In genomic region chr16:86297391-86297790, GRCh38 we compare ENCODE assay signal across 27 cellular contexts.
DNase-seq lines count a peak whose midpoint lies in the region; ATAC-seq, FAIRE-seq and TF ChIP-seq lines count a peak whose summit lies in the region.
"Had no signal": no experiment of that assay in that cellular context is flagged by ENCODE, and none has a peak within 500 bp of the region (broad histone marks: within the 10 kb centered on the region; RNA-seq: fewer than 3 reads in every experiment).

No MANE protein-coding gene starts in this region.

- no peaks in the 10 kb centered on the region for H3K36me3 Mint-ChIP-seq in astrocyte (ENCODE audit: low read depth, unreplicated experiment)
- H3K36me3 Mint-ChIP-seq: activated naive CD4-positive, alpha-beta T cell treated with anti-CD3 and anti-CD28 coated beads, Interleukin-2, amount 50 U/mL, for 24 hours; CD4-positive, alpha-beta memory T cell; WTC11 had no signal

- H3K4me1 ChIP-seq in liver (ENCODE audit: control insufficient read depth in 4 of 4, insufficient read depth in 4 of 4, low read length in 3 of 4) (no peaks in the 10 kb centered on the region), right lobe of liver (no peaks in the 10 kb centered on the region), astrocyte (ENCODE audit: insufficient read depth, low read length) (no peaks in the 10 kb centered on the region)
- H3K4me1 ChIP-seq: pancreas, thyroid gland had no signal

- no peaks in the 10 kb centered on the region for H3K9me3 Mint-ChIP-seq in astrocyte (ENCODE audit: unreplicated experiment)
- H3K9me3 Mint-ChIP-seq: activated CD4-positive, alpha-beta memory T cell treated with anti-CD3 and anti-CD28 coated beads, Interleukin-2, amount 10 ng/mL, durations not matched to agents 7 days and 5 days; activated naive CD4-positive, alpha-beta T cell treated with anti-CD3 and anti-CD28 coated beads, Interleukin-2, amount 50 U/mL, for 24 hours; activated T-cell treated with anti-CD3 and anti-CD28 coated beads, Interleukin-2, amount 50 U/mL, for 4 hours; WTC11 had no signal

- H4K20me1 ChIP-seq in astrocyte (ENCODE audit: insufficient read depth, low read length): no peaks in the 10 kb centered on the region

- TF ChIP-seq CTCF in liver (IDR thresholded peaks at IDR 0.05; ENCODE audit: low read depth, low read length, missing input control) (no peak), right lobe of liver (IDR thresholded peaks at IDR 0.05) (no peak), astrocyte (IDR thresholded peaks at IDR 0.05; ENCODE audit: insufficient read depth, low read depth, low read length) (no peak)

- no peak for TF ChIP-seq RAD21 in liver (IDR thresholded peaks at IDR 0.05)

- H3K9ac ChIP-seq in liver (ENCODE audit: low read depth in 1 of 2, low read length in 2 of 2) (no peak overlapping the region), astrocyte (ENCODE audit: low read length) (no peak overlapping the region)

- H3K4me2 ChIP-seq in astrocyte (ENCODE audit: low read length): peak overlapping the region; percentile 63

- ATAC-seq in right lobe of liver (no peak), GM18907 (IDR thresholded peaks at IDR 0.05; ENCODE audit: unreplicated experiment) (no peak)
- ATAC-seq: activated T-cell treated with anti-CD3 and anti-CD28 coated beads, Interleukin-2, amount 50 U/mL, for 4 hours; left lung; naive thymus-derived CD4-positive, alpha-beta T cell; T-helper 17 cell; WTC11 had no signal

- H3K27me3 Mint-ChIP-seq in astrocyte (ENCODE audit: low read depth, unreplicated experiment): peaks cover 78% of the 10 kb centered on the region

- peak overlapping the region in 1 of 2 donors; percentile 67 for H3K27ac ChIP-seq in liver (ENCODE audit: low read depth in 1 of 2, low read length in 2 of 2)
- H3K27ac ChIP-seq in right lobe of liver: no peak overlapping the region
- no peak overlapping the region for H3K27ac ChIP-seq in astrocyte (ENCODE audit: low read depth, low read length)
- H3K27ac ChIP-seq: brain microvascular endothelial cell, epithelial cell of prostate, left lung, pancreas, thyroid gland had no signal

- TF ChIP-seq POLR2A in right lobe of liver (IDR thresholded peaks at IDR 0.05): no peak

- H3K36me3 ChIP-seq in liver (ENCODE audit: control insufficient read depth in 4 of 4, insufficient read depth in 3 of 4, low read depth in 1 of 4, low read length in 3 of 4): no peaks in the 10 kb centered on the region
- no peaks in the 10 kb centered on the region for H3K36me3 ChIP-seq in right lobe of liver
- H3K36me3 ChIP-seq in astrocyte (ENCODE audit: insufficient read depth, low read length): no peaks in the 10 kb centered on the region
- H3K36me3 ChIP-seq: brain microvascular endothelial cell, left lung, pancreas, thyroid gland had no signal

- H3K4me3 Mint-ChIP-seq in astrocyte (ENCODE audit: unreplicated experiment): no peak overlapping the region
- H3K4me3 Mint-ChIP-seq: activated CD4-positive, alpha-beta memory T cell treated with anti-CD3 and anti-CD28 coated beads, Interleukin-2, amount 10 ng/mL, durations not matched to agents 7 days and 5 days; activated naive CD4-positive, alpha-beta T cell treated with anti-CD3 and anti-CD28 coated beads, Interleukin-2, amount 50 U/mL, for 24 hours; activated T-cell treated with anti-CD3 and anti-CD28 coated beads, Interleukin-2, amount 50 U/mL, for 4 hours; T-helper 17 cell; WTC11 had no signal

- 46% methylated on average over 13 of the region's 13 CpGs for WGBS in liver
- WGBS in right lobe of liver (ENCODE audit: insufficient coverage, low coverage, low lambda C conversion rate, missing lambda C conversion rate): 39% methylated on average over 10 of the region's 13 CpGs

- H3K27ac Mint-ChIP-seq in astrocyte (ENCODE audit: unreplicated experiment): no peak overlapping the region
- H3K27ac Mint-ChIP-seq: activated CD4-positive, alpha-beta memory T cell treated with anti-CD3 and anti-CD28 coated beads, Interleukin-2, amount 10 ng/mL, durations not matched to agents 7 days and 5 days; activated naive CD4-positive, alpha-beta T cell treated with anti-CD3 and anti-CD28 coated beads, Interleukin-2, amount 50 U/mL, for 24 hours; CD4-positive, alpha-beta memory T cell; naive thymus-derived CD4-positive, alpha-beta T cell; T-helper 17 cell; WTC11 had no signal

- H2AFZ ChIP-seq in astrocyte (ENCODE audit: low read depth, low read length): peak overlapping the region; percentile 10

- no peaks in the 10 kb centered on the region for H3K79me2 ChIP-seq in astrocyte (ENCODE audit: insufficient read depth, low read length)

- H3K27me3 ChIP-seq in liver (ENCODE audit: control insufficient read depth in 4 of 4, insufficient read depth in 4 of 4, low read length in 3 of 4) (peaks cover 0 to 29% (median 5%) of the 10 kb centered on the region in 4 donors), right lobe of liver (peaks cover 0 to 6% of the 10 kb centered on the region in 2 donors), astrocyte (ENCODE audit: insufficient read depth, low read length) (peaks cover 69% of the 10 kb centered on the region)
- H3K27me3 ChIP-seq: thyroid gland had no signal

- no peak for FAIRE-seq in astrocyte (lab: Jason Lieb, UNC)
- FAIRE-seq: GM19239, pancreas, small intestine had no signal

- H3K4me1 Mint-ChIP-seq in astrocyte (ENCODE audit: low read depth, unreplicated experiment): peaks cover 2% of the 10 kb centered on the region
- H3K4me1 Mint-ChIP-seq: activated CD4-positive, alpha-beta memory T cell treated with anti-CD3 and anti-CD28 coated beads, Interleukin-2, amount 10 ng/mL, durations not matched to agents 7 days and 5 days; activated naive CD4-positive, alpha-beta T cell treated with anti-CD3 and anti-CD28 coated beads, Interleukin-2, amount 50 U/mL, for 24 hours had no signal

- DNase-seq in right lobe of liver (no peak), astrocyte (ENCODE audit: low read depth) (no peak), mesenteric fat pad (ENCODE audit: low spot score) (peak; percentile 69), pons (ENCODE audit: low spot score) (no peak), NCI-H187 (lab: John Stamatoyannopoulos, UW) (no peak), cortex of kidney (lab: John Stamatoyannopoulos, UW) (no peak)
- DNase-seq: ACHN; activated CD4-positive, alpha-beta memory T cell treated with anti-CD3 and anti-CD28 coated beads, Interleukin-2, amount 10 ng/mL, durations not matched to agents 7 days and 5 days; activated T-cell treated with anti-CD3 and anti-CD28 coated beads, Interleukin-2, amount 50 U/mL, for 4 hours; brain microvascular endothelial cell; CD4-positive, alpha-beta memory T cell; naive thymus-derived CD4-positive, alpha-beta T cell; NCI-H1105 treated with DMSO at 0.1 percent for 48 hours; NCI-H748 treated with DMSO at 0.1 percent for 48 hours; pancreas; SIG-M5; small intestine; stimulated activated CD4-positive, alpha-beta T cell treated with anti-CD3 and anti-CD28 coated beads, Interleukin-4, amount 100 ng/mL, for 24 hours; T-helper 17 cell; thyroid gland had no signal

- peaks cover 0 to 2% (median 0%) of the 10 kb centered on the region in 4 donors for H3K9me3 ChIP-seq in liver (ENCODE audit: control insufficient read depth in 4 of 4, low read length in 3 of 4)
- no peaks in the 10 kb centered on the region for H3K9me3 ChIP-seq in right lobe of liver
- H3K9me3 ChIP-seq in astrocyte (ENCODE audit: insufficient read depth, low read depth, low read length): no peaks in the 10 kb centered on the region
- H3K9me3 ChIP-seq: left lung, pancreas, thyroid gland had no signal

- intact Hi-C loops in right lobe of liver (cut with DNase I): no loop called here

- H3K4me3 ChIP-seq in liver (ENCODE audit: low read depth in 1 of 3, low read length in 3 of 3) (no peak overlapping the region), right lobe of liver (no peak overlapping the region), astrocyte (ENCODE audit: insufficient read depth, low read depth, low read length) (no peak overlapping the region)
- H3K4me3 ChIP-seq: left lung, pancreas, thyroid gland had no signal

TF ChIP-seq in liver, 16 proteins besides CTCF, POLR2A, EP300 and RAD21:
- TF ChIP-seq MAX (IDR thresholded peaks at IDR 0.05) (peak; percentile 15), JUND (IDR thresholded peaks at IDR 0.05) (no peak)
